In genomic region chr11:48012051-48012391, GRCh38 we compare ENCODE assay signal across 11 cellular contexts. TPM values are rescaled to one million over a fixed set of nuclear protein-coding genes. Genes with fewer than 3 reads are reported as not detected.
DNase-seq lines count a peak whose midpoint lies in the region; ATAC-seq and TF ChIP-seq lines count a peak whose summit lies in the region.
"Had no signal": no experiment of that assay in that cellular context is flagged by ENCODE, and none has a peak within 500 bp of the region (broad histone marks: within the 10 kb centered on the region; RNA-seq: fewer than 3 reads in every experiment).

No MANE protein-coding gene starts in this region.

- H3K4me1 ChIP-seq in H9 (ENCODE audit: insufficient read depth, low read length): peaks cover 2% of the 10 kb centered on the region; the same call in 1 of the 2 replicates
- peaks cover 6% of the 10 kb centered on the region for H3K4me1 ChIP-seq in hepatocyte (ENCODE audit: insufficient read depth)
- H3K4me1 ChIP-seq: adrenal gland had no signal

- no peak overlapping the region for H3K18ac ChIP-seq in H9 (ENCODE audit: insufficient read length, low read depth, low read length)

- no peaks in the 10 kb centered on the region for H3K27me3 Mint-ChIP-seq in H9 (ENCODE audit: low read depth)

- H3K4me3 Mint-ChIP-seq in H9: no peak overlapping the region

- no peaks in the 10 kb centered on the region for H4K20me1 ChIP-seq in H9 (ENCODE audit: control insufficient read depth, insufficient read depth, insufficient read length)
- H4K20me1 ChIP-seq in hepatocyte (ENCODE audit: insufficient read depth, poor library complexity, severe bottlenecking): no peaks in the 10 kb centered on the region

- no peak overlapping the region for H3T11ph ChIP-seq in H9 (ENCODE audit: low read length)

- no peak overlapping the region for H3K4ac ChIP-seq in H9 (ENCODE audit: low read depth, low read length)

- H4K5ac ChIP-seq in H9 (ENCODE audit: insufficient read length, low read depth, low read length): no peak overlapping the region

- H3K4me2 ChIP-seq in H9 (ENCODE audit: insufficient read depth, insufficient read length, low read length) (no peak overlapping the region), hepatocyte (no peak overlapping the region)

- no peak overlapping the region for H3K4me3 ChIP-seq in hepatocyte
- H3K4me3 ChIP-seq: adrenal gland had no signal

- H3K9me3 Mint-ChIP-seq in H9: no peaks in the 10 kb centered on the region

- no peaks in the 10 kb centered on the region for H3K36me3 Mint-ChIP-seq in H9 (ENCODE audit: insufficient read depth in 1 of 3, low read depth in 3 of 3)

- ATAC-seq in GM21619 (IDR thresholded peaks at IDR 0.05; ENCODE audit: unreplicated experiment): no peak
- ATAC-seq: right cardiac atrium had no signal

- H3K79me2 ChIP-seq in H9 (ENCODE audit: insufficient read depth, low read length): no peaks in the 10 kb centered on the region; the same call in 1 of the 2 replicates
- peaks cover 91% of the 10 kb centered on the region for H3K79me2 ChIP-seq in hepatocyte

- H3K14ac ChIP-seq in H9 (ENCODE audit: insufficient read depth, low read length): no peak overlapping the region; the same call in 1 of the 2 replicates

- no peak overlapping the region for H2BK120ac ChIP-seq in H9 (ENCODE audit: low read depth, low read length, poor library complexity, severe bottlenecking)

- no peak overlapping the region for H2BK5ac ChIP-seq in H9 (ENCODE audit: insufficient read length, low read length)

- H2BK20ac ChIP-seq in H9 (ENCODE audit: low read depth, low read length, poor library complexity, severe bottlenecking): no peak overlapping the region

- TF ChIP-seq CTCF in H9 (conservative IDR thresholded peaks at IDR 0.05) (no peak), hepatocyte (IDR thresholded peaks at IDR 0.05; ENCODE audit: poor library complexity) (no peak)

- H2AFZ ChIP-seq in H9 (ENCODE audit: low read length) (no peak overlapping the region), hepatocyte (no peak overlapping the region)

- H3K9ac ChIP-seq in H9 (ENCODE audit: extremely low read depth, insufficient read length, low read length): no peak overlapping the region

- H3K4me1 Mint-ChIP-seq in H9: peaks cover 23 to 27% of the 10 kb centered on the region in 2 experiments

- no peak for DNase-seq in H9
- peak; percentile 66 for DNase-seq in activated CD4-positive, alpha-beta T cell treated with anti-CD3 and anti-CD28 coated beads for 48 hours
- peak; percentile 75 for DNase-seq in central memory CD4-positive, alpha-beta T cell
- DNase-seq in stimulated activated CD8-positive, alpha-beta memory T cell treated with anti-CD3 and anti-CD28 coated beads, Interleukin-15, amount 100 ng/mL, for 48 hours (ENCODE audit: low read depth in 2 of 2): peak; percentile 69 to 73
- DNase-seq in NCI-H2196 treated with DMSO at 0.1 percent for 48 hours (lab: John Stamatoyannopoulos, UW; ENCODE audit: unreplicated experiment): no peak
- DNase-seq in AG08395 (ENCODE audit: low spot score): no peak
- DNase-seq in hepatocyte (ENCODE audit: low spot score): no peak
- DNase-seq: adrenal gland, NCI-H146, right cardiac atrium had no signal

- H3K9me3 ChIP-seq in H9 (ENCODE audit: control insufficient read depth, low read depth, low read length): no peaks in the 10 kb centered on the region
- H3K9me3 ChIP-seq in hepatocyte (ENCODE audit: low read depth): no peaks in the 10 kb centered on the region
- H3K9me3 ChIP-seq: adrenal gland had no signal

- H3K9me2 ChIP-seq in hepatocyte (replicated peaks; ENCODE audit: insufficient read depth): no peaks in the 10 kb centered on the region

- no peak overlapping the region for H2BK15ac ChIP-seq in H9 (ENCODE audit: low read depth, low read length)

- peak overlapping the region in 2 of 3 experiments; percentile 37 to 73; a peak in 1 of 7 replicates for H3K27ac Mint-ChIP-seq in H9

- no peaks in the 10 kb centered on the region for H3K36me3 ChIP-seq in hepatocyte (replicated peaks; ENCODE audit: insufficient read depth, low read depth)
- H3K36me3 ChIP-seq: adrenal gland had no signal

- H2BK12ac ChIP-seq in H9 (ENCODE audit: insufficient read length, low read depth, low read length): no peak overlapping the region

- no peaks in the 10 kb centered on the region for H3K23me2 ChIP-seq in H9 (ENCODE audit: insufficient read length, low read depth, low read length, poor library complexity, severe bottlenecking)

- no peak overlapping the region for H4K91ac ChIP-seq in H9 (ENCODE audit: insufficient read length, low read depth, low read length)

- H3K27ac ChIP-seq in H9 (ENCODE audit: insufficient read length, low read depth, low read length) (no peak overlapping the region), hepatocyte (no peak overlapping the region)
- H3K27ac ChIP-seq: adrenal gland had no signal

- no peak overlapping the region for H3K56ac ChIP-seq in H9 (ENCODE audit: insufficient read length, low read depth, low read length)

- H3K27me3 ChIP-seq in H9 (ENCODE audit: insufficient read depth, low read length): no peaks in the 10 kb centered on the region
- H3K27me3 ChIP-seq in hepatocyte: no peaks in the 10 kb centered on the region
- H3K27me3 ChIP-seq: adrenal gland had no signal

- no peak overlapping the region for H3K23ac ChIP-seq in H9 (ENCODE audit: insufficient read length, low read depth, low read length)

- whole genome bisulfite sequencing in H9 (ENCODE audit: extremely low coverage, insufficient read length, low lambda C conversion rate): no CpG with 5 or more reads among the region's 5 CpGs
- 100% methylated on average over 5 of the region's 5 CpGs for WGBS in hepatocyte (ENCODE audit: low lambda C conversion rate, missing lambda C conversion rate)

- H2AK5ac ChIP-seq in H9 (ENCODE audit: insufficient read length, low read length): no peak overlapping the region

- H4K8ac ChIP-seq in H9 (replicated peaks; ENCODE audit: insufficient read length, low read depth, low read length): no peak overlapping the region

- H3K79me1 ChIP-seq in H9 (ENCODE audit: insufficient read depth, low read depth, low read length, poor library complexity, severe bottlenecking): no peaks in the 10 kb centered on the region

RNA-seq across cellular contexts. Expression of gene PTPRJ, which starts 31.7 kb away (rescaled TPM):
- total RNA-seq in H9 (2021): 10.6 and 11.4 TPM in 2 replicates
- total RNA-seq in hepatocyte: 16.4 and 21.0 TPM in 2 replicates
- polyA plus RNA-seq in hepatocyte: 7.5 and 9.3 TPM in 2 replicates

Comparison
In these comparisons a context has a peak if more than half of its experiments do, and no peak if none do; other contexts are left out.
1. DNase-seq: peak in activated CD4-positive, alpha-beta T cell treated with anti-CD3 and anti-CD28 coated beads for 48 hours (single experiment), central memory CD4-positive, alpha-beta T cell (single experiment) and stimulated activated CD8-positive, alpha-beta memory T cell treated with anti-CD3 and anti-CD28 coated beads, Interleukin-15, amount 100 ng/mL, for 48 hours (2 of 2); none in H9 (single experiment), NCI-H2196 treated with DMSO at 0.1 percent for 48 hours (single experiment), AG08395 (single experiment) and hepatocyte (single experiment).